1 cellular context compared by ENCODE assay signal in genomic region chr13:52651880-52652169, GRCh38.
A peak's percentile ranks its signal among the peaks of the same experiment; 100 is the strongest.
TF ChIP-seq lines count a peak whose summit lies in the region.

No MANE protein-coding gene starts in this region.

TF ChIP-seq in HepG2, 621 proteins besides CTCF, POLR2A, EP300 and RAD21 (continued from another document):
- TF ChIP-seq PAF1 (CRISPR knock-in tag; IDR thresholded peaks at IDR 0.05), result 0 out of 2 replicates have a peak, but pooled peaks have one; percentile 41
- TF ChIP-seq GATAD2A (CRISPR knock-in tag; IDR thresholded peaks at IDR 0.05), result 0 out of 2 replicates have a peak, but pooled peaks have one; percentile 21
- TF ChIP-seq, protein P1, sequence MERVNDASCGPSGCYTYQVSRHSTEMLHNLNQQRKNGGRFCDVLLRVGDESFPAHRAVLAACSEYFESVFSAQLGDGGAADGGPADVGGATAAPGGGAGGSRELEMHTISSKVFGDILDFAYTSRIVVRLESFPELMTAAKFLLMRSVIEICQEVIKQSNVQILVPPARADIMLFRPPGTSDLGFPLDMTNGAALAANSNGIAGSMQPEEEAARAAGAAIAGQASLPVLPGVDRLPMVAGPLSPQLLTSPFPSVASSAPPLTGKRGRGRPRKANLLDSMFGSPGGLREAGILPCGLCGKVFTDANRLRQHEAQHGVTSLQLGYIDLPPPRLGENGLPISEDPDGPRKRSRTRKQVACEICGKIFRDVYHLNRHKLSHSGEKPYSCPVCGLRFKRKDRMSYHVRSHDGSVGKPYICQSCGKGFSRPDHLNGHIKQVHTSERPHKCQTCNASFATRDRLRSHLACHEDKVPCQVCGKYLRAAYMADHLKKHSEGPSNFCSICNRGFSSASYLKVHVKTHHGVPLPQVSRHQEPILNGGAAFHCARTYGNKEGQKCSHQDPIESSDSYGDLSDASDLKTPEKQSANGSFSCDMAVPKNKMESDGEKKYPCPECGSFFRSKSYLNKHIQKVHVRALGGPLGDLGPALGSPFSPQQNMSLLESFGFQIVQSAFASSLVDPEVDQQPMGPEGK (CRISPR knock-in tag; IDR thresholded peaks at IDR 0.05), result peak; percentile 80
- TF ChIP-seq ZNF878 (CRISPR knock-in tag; IDR thresholded peaks at IDR 0.05), result no peak
- no peak for TF ChIP-seq SALL2 (CRISPR knock-in tag; IDR thresholded peaks at IDR 0.05)
- TF ChIP-seq SMARCE1 (IDR thresholded peaks at IDR 0.05; ENCODE audit: borderline replicate concordance), result no peak
- TF ChIP-seq ZNF761 (CRISPR knock-in tag; conservative IDR thresholded peaks at IDR 0.05), result no peak
- TF ChIP-seq ZNF740 (CRISPR knock-in tag; IDR thresholded peaks at IDR 0.05), result peak; percentile 26; the same call in 1 of the 2 replicates
- peak; percentile 16; the same call in 1 of the 2 replicates for TF ChIP-seq ZNF580 (CRISPR knock-in tag; IDR thresholded peaks at IDR 0.05; ENCODE audit: borderline replicate concordance, low read depth)
- TF ChIP-seq, protein P2, sequence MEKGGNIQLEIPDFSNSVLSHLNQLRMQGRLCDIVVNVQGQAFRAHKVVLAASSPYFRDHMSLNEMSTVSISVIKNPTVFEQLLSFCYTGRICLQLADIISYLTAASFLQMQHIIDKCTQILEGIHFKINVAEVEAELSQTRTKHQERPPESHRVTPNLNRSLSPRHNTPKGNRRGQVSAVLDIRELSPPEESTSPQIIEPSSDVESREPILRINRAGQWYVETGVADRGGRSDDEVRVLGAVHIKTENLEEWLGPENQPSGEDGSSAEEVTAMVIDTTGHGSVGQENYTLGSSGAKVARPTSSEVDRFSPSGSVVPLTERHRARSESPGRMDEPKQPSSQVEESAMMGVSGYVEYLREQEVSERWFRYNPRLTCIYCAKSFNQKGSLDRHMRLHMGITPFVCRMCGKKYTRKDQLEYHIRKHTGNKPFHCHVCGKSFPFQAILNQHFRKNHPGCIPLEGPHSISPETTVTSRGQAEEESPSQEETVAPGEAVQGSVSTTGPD (CRISPR knock-in tag; IDR thresholded peaks at IDR 0.05), result no peak
- no peak for TF ChIP-seq GTF2F1 (IDR thresholded peaks at IDR 0.05; ENCODE audit: low read length)
- 0 out of 2 replicates have a peak, but pooled peaks have one; percentile 8 for TF ChIP-seq ZBTB38 (CRISPR knock-in tag; IDR thresholded peaks at IDR 0.05)
- peak; percentile 76 for TF ChIP-seq KAT7 (CRISPR knock-in tag; IDR thresholded peaks at IDR 0.05; ENCODE audit: borderline replicate concordance)
- TF ChIP-seq TFE3 (CRISPR knock-in tag; IDR thresholded peaks at IDR 0.05), result 0 out of 2 replicates have a peak, but pooled peaks have one; percentile 3
- no peak for TF ChIP-seq ZFAT (CRISPR knock-in tag; conservative IDR thresholded peaks at IDR 0.05)
- TF ChIP-seq PRPF4 (IDR thresholded peaks at IDR 0.05; ENCODE audit: low read depth, low read length, poor library complexity, severe bottlenecking), result no peak
- no peak for TF ChIP-seq NFIC (IDR thresholded peaks at IDR 0.05; ENCODE audit: low read length)
- TF ChIP-seq YEATS4 (CRISPR knock-in tag; IDR thresholded peaks at IDR 0.05; ENCODE audit: borderline replicate concordance), result no peak
- TF ChIP-seq SAP130 (CRISPR knock-in tag; IDR thresholded peaks at IDR 0.05; ENCODE audit: low read depth), result peak; percentile 16; the same call in 1 of the 2 replicates
- TF ChIP-seq ARHGAP35 (CRISPR knock-in tag; IDR thresholded peaks at IDR 0.05; ENCODE audit: borderline replicate concordance), result no peak
- 0 out of 2 replicates have a peak, but pooled peaks have one; percentile 32 for TF ChIP-seq ZNF101 (CRISPR knock-in tag; IDR thresholded peaks at IDR 0.05; ENCODE audit: borderline replicate concordance, low read depth)
- no peak for TF ChIP-seq FOXK1 (CRISPR knock-in tag; IDR thresholded peaks at IDR 0.05; ENCODE audit: borderline replicate concordance, low read depth)
- TF ChIP-seq MIXL1 (CRISPR knock-in tag; IDR thresholded peaks at IDR 0.05), result peak; percentile 6; the same call in 1 of the 2 replicates
- TF ChIP-seq, protein P3, sequence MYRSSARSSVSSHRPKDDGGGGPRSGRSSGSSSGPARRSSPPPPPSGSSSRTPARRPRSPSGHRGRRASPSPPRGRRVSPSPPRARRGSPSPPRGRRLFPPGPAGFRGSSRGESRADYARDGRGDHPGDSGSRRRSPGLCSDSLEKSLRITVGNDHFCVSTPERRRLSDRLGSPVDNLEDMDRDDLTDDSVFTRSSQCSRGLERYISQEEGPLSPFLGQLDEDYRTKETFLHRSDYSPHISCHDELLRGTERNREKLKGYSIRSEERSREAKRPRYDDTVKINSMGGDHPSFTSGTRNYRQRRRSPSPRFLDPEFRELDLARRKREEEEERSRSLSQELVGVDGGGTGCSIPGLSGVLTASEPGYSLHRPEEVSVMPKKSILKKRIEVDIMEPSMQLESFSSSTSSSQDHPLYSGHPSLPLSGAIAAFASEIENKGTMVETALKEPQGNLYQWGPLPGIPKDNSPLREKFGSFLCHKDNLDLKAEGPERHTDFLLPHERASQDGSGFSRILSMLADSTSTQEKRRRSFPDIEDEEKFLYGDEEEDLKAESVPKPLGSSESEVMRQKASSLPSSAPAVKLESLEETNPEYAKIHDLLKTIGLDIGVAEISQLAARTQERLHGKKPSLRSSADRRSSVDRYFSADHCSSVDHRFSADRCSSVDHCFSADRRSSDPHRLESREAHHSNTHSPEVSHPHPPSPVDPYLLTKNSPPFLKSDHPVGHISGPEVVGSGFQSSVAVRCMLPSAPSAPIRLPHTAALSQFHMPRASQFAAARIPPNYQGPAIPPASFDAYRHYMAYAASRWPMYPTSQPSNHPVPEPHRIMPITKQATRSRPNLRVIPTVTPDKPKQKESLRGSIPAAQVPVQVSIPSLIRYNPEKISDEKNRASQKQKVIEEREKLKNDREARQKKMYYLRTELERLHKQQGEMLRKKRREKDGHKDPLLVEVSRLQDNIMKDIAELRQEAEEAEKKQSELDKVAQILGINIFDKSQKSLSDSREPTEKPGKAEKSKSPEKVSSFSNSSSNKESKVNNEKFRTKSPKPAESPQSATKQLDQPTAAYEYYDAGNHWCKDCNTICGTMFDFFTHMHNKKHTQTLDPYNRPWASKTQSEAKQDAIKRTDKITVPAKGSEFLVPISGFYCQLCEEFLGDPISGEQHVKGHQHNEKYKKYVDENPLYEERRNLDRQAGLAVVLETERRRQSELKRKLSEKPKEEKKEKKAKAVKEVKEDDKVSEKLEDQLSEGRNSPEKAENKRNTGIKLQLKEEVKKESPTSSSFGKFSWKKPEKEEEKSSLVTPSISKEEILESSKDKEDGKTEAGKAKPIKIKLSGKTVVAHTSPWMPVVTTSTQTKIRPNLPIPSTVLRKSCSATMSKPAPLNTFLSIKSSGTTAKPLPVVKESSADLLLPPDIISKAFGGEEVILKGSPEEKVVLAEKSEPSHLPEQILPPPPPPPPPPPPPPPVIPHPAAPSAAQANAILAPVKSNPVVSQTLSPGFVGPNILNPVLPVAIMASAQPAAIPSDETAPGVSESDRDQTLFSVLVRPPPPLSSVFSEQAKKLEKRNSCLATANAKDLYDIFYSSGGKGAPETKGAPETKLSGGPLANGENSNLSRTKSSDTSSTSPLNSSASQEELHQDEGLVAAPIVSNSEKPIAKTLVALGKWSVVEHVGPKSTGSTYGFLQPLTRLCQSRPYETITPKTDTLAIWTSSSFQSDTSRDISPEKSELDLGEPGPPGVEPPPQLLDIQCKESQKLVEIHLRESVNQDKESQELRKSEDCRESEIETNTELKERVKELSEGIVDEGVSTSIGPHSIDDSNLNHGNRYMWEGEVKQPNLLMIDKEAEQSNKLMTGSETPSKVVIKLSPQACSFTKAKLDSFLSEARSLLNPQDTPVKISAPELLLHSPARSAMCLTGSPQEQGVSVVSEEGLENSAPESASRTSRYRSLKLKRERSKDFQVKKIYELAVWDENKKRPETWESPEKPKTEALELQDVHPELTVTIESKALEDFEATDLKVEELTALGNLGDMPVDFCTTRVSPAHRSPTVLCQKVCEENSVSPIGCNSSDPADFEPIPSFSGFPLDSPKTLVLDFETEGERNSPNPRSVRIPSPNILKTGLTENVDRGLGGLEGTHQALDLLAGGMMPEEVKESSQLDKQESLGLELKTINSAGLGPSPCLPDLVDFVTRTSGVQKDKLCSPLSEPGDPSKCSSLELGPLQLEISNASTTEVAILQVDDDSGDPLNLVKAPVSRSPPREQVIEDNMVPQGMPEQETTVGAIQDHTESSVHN (CRISPR knock-in tag; IDR thresholded peaks at IDR 0.05), result 0 out of 2 replicates have a peak, but pooled peaks have one; percentile 52
- TF ChIP-seq GTF3A (CRISPR knock-in tag; conservative IDR thresholded peaks at IDR 0.05), result no peak
- TF ChIP-seq RFXAP (CRISPR knock-in tag; IDR thresholded peaks at IDR 0.05; ENCODE audit: borderline replicate concordance), result peak; percentile 12; the same call in 1 of the 2 replicates
